8 cellular contexts compared by ENCODE assay signal in genomic region chr15:39171944-39172368, GRCh38.
DNase-seq lines count a peak whose midpoint lies in the region; ATAC-seq and TF ChIP-seq lines count a peak whose summit lies in the region.

No MANE protein-coding gene starts in this region.

- no peaks in the 10 kb centered on the region for H3K9me3 ChIP-seq in MG63
- no peaks in the 10 kb centered on the region for H3K9me3 ChIP-seq in lung (ENCODE audit: control insufficient read depth in 2 of 2, insufficient read depth in 1 of 2, low read length in 1 of 2)
- no peaks in the 10 kb centered on the region for H3K9me3 ChIP-seq in stomach

- peak overlapping the region in 1 of 2 donors; percentile 13 for H3K27ac ChIP-seq in lung (ENCODE audit: low read depth in 1 of 2, low read length in 1 of 2)
- H3K27ac ChIP-seq in stomach: peak overlapping the region in 4 of 5 donors; percentile 41 to 72 (median 65)

- 79 to 85% methylated on average over 3 of the region's 3 CpGs for WGBS in lung, 2 donors
- 72 to 92% (median 85%) methylated on average over 3 of the region's 3 CpGs for WGBS in stomach, 5 donors

- intact Hi-C loops in stomach (cut with DNase I; ENCODE audit: low total_unique reads): no loop called here

- no peaks in the 10 kb centered on the region for H3K27me3 ChIP-seq in MG63
- no peaks in the 10 kb centered on the region for H3K27me3 ChIP-seq in lung (ENCODE audit: control insufficient read depth, insufficient read depth)
- H3K27me3 ChIP-seq in stomach: no peaks in the 10 kb centered on the region

- H3K36me3 ChIP-seq in MG63 (no peaks in the 10 kb centered on the region), lung (ENCODE audit: control insufficient read depth in 2 of 2, insufficient read depth in 2 of 2, low read length in 2 of 2) (no peaks in the 10 kb centered on the region), stomach (no peaks in the 10 kb centered on the region)

- TF ChIP-seq CTCF in lung (IDR thresholded peaks at IDR 0.05; ENCODE audit: control extremely low read depth, extremely low read depth) (no peak), stomach (IDR thresholded peaks at IDR 0.05) (peak in 4 of 7 experiments; percentile 10 to 65 (median 48))

- ATAC-seq in lung (ENCODE audit: insufficient read depth, low FRiP score) (peak; percentile 88), GM18502 (IDR thresholded peaks at IDR 0.05; ENCODE audit: poor library complexity, unreplicated experiment) (no peak)

- no peak for TF ChIP-seq EP300 in stomach (IDR thresholded peaks at IDR 0.05)

- DNase-seq in DMS79 treated with DMSO at 0.1 percent for 48 hours (lab: John Stamatoyannopoulos, UW) (peak; percentile 60), MG63 (peak; percentile 76), RPMI8226 (peak; percentile 25), dermis microvascular lymphatic vessel endothelial cell (ENCODE audit: low read depth in 2 of 2) (peak; percentile 80 to 98), lung (ENCODE audit: low spot score) (peak; percentile 59), stomach (peak; percentile 56)
- DNase-seq in effector CD4-positive, alpha-beta T cell: no peak

- H3K4me3 ChIP-seq in MG63: no peak overlapping the region
- H3K4me3 ChIP-seq in lung: no peak overlapping the region
- H3K4me3 ChIP-seq in stomach: no peak overlapping the region

- H3K4me1 ChIP-seq in lung (ENCODE audit: control insufficient read depth in 2 of 2, insufficient read depth in 2 of 2, low read length in 2 of 2): peaks cover 0 to 5% of the 10 kb centered on the region in 2 donors
- peaks cover 0 to 22% (median 15%) of the 10 kb centered on the region in 4 donors for H3K4me1 ChIP-seq in stomach

- no peak for TF ChIP-seq POLR2A in stomach (IDR thresholded peaks at IDR 0.05)
